ENCODE assay signal across 13 cellular contexts in the genomic region with DNA sequence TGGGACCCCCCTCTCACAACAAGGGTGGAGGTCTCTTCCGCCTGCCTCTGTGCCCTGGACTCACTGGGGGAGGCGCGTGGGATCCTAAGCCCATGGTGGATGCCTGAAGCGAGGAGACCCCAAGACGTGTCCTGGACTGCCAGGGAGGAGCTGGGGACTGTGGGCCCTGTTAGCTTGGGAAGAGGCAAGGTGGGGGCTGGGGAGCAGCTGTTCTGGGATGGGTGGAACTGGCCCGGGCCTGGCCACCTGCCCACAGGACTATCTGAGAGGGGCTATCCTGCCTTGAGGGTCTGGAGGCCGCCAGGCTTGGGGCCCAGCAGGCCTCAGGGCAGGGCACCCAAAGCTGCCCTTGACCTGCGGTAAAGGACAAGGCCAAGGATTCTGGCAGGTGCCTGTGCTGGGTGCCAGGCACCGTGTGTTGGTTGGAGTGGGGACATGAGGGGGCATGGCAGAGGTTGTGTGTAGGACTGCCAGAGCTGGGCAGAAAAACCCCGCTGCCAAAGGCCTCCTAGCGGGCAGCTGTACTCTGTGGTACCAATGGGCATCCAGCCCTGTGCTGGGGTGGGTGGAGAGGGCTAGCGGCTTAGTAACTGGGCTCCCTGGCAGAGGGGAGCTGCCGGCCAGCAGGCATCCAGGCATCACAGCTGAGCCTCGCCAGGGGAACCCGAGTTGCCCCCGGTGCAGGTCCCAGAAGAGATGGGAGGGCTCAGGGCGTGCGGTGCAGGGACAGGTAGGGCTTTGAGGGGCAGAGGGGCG. TPM values are rescaled to one million over a fixed set of nuclear protein-coding genes. Genes with fewer than 3 reads are reported as not detected.
DNase-seq lines count a peak whose midpoint lies in the region; ATAC-seq and TF ChIP-seq lines count a peak whose summit lies in the region.
"Had no signal": no experiment of that assay in that cellular context is flagged by ENCODE, and none has a peak within 500 bp of the region (broad histone marks: within the 10 kb centered on the region; RNA-seq: fewer than 3 reads in every experiment).

No MANE protein-coding gene starts in this region.

- H3K4me3 Mint-ChIP-seq in activated B cell treated with CpG ODN at 0.5 μM for 24 hours = peak overlapping the region; percentile 99
- H3K4me3 Mint-ChIP-seq in immature natural killer cell = peak overlapping the region; percentile 94 to 100 (median 98)
- H3K4me3 Mint-ChIP-seq: nephron progenitor cell, type B pancreatic cell had no signal

- H3K27me3 ChIP-seq in stomach = no peaks in the 10 kb centered on the region
- H3K27me3 ChIP-seq: heart left ventricle had no signal

- TF ChIP-seq POLR2A in stomach (IDR thresholded peaks at IDR 0.05) = no peak

- H3K27ac Mint-ChIP-seq in activated B cell treated with CpG ODN at 0.5 μM for 24 hours (peak overlapping the region; percentile 98), immature natural killer cell (peak overlapping the region; percentile 92 to 100 (median 96))
- H3K27ac Mint-ChIP-seq: nephron progenitor cell, type B pancreatic cell had no signal

- H3K9me3 ChIP-seq in stomach = no peaks in the 10 kb centered on the region
- H3K9me3 ChIP-seq: heart left ventricle, SK-N-SH had no signal

- H3K27me3 Mint-ChIP-seq in activated B cell treated with CpG ODN at 0.5 μM for 24 hours (no peaks in the 10 kb centered on the region), immature natural killer cell (ENCODE audit: low read depth in 3 of 3) (peaks cover 20 to 31% (median 23%) of the 10 kb centered on the region in 3 donors)
- H3K27me3 Mint-ChIP-seq: type B pancreatic cell had no signal

- peak overlapping the region; percentile 25 to 45 (median 39) for H3K4me3 ChIP-seq in stomach

- intact Hi-C loops in activated B cell treated with CpG ODN at 0.5 μM for 24 hours (cut with micrococcal nuclease) (loop anchor here (1.0 to 10.0 kb wide), 9 partner anchors 14 to 1239 kb away; partner anchors contain the start of genes DUSP8, IRF7, TNNT3 and TSSC4), stomach (cut with DNase I; ENCODE audit: low total_unique reads) (no loop called here)

- TF ChIP-seq CTCF in activated B cell treated with CpG ODN at 0.5 μM for 24 hours (IDR thresholded peaks at IDR 0.05) (no peak), stomach (IDR thresholded peaks at IDR 0.05) (no peak)

- peaks cover 21% of the 10 kb centered on the region for H3K36me3 Mint-ChIP-seq in activated B cell treated with CpG ODN at 0.5 μM for 24 hours (ENCODE audit: low read depth)
- no peaks in the 10 kb centered on the region for H3K36me3 Mint-ChIP-seq in immature natural killer cell
- H3K36me3 Mint-ChIP-seq: type B pancreatic cell had no signal

- H3K36me3 ChIP-seq in stomach = no peaks in the 10 kb centered on the region
- H3K36me3 ChIP-seq: heart left ventricle had no signal

- no peaks in the 10 kb centered on the region for H3K9me3 Mint-ChIP-seq in activated B cell treated with CpG ODN at 0.5 μM for 24 hours
- H3K9me3 Mint-ChIP-seq in immature natural killer cell = no peaks in the 10 kb centered on the region
- H3K9me3 Mint-ChIP-seq: type B pancreatic cell had no signal

- H3K4me1 Mint-ChIP-seq in activated B cell treated with CpG ODN at 0.5 μM for 24 hours (peaks cover 84% of the 10 kb centered on the region), immature natural killer cell (peaks cover 51 to 68% of the 10 kb centered on the region in 2 donors)

- H3K4me1 ChIP-seq in stomach = peaks cover 0 to 66% (median 9%) of the 10 kb centered on the region in 4 donors

- CTCF ChIA-PET in activated B cell treated with CpG ODN at 0.5 μM for 24 hours (lab: Charles Lee) = interaction anchor here (1.0 to 2.6 kb wide), 3 partner anchors 23 to 68 kb away, joined by 3 to 12 read pairs (median 4); no protein-coding TSS in a partner anchor

- TF ChIP-seq EP300 in stomach (IDR thresholded peaks at IDR 0.05) = no peak

- peak; percentile 43 for DNase-seq in activated T-cell treated with anti-CD3 and anti-CD28 coated beads, Interleukin-2, amount 50 U/mL, for 1 hour
- DNase-seq in activated T-cell treated with anti-CD3 and anti-CD28 coated beads for 4 hours = no peak
- no peak for DNase-seq in activated B cell treated with CpG ODN at 0.5 μM for 24 hours
- peak; percentile 32 to 41 (median 39) for DNase-seq in immature natural killer cell
- no peak for DNase-seq in stomach
- no peak for DNase-seq in inferior parietal cortex (ENCODE audit: extremely low spot score)
- no peak for DNase-seq in globus pallidus (ENCODE audit: low spot score)
- DNase-seq: heart left ventricle, nephron progenitor cell, SK-N-SH had no signal

- 74 to 79% (median 78%) methylated on average over 18 to 19 of the region's 19 CpGs for WGBS in stomach, 5 donors

- POLR2A ChIA-PET in activated B cell treated with CpG ODN at 0.5 μM for 24 hours (lab: Charles Lee) = interaction anchor here (0.9 to 6.6 kb wide), 9 partner anchors 14 to 532 kb away, joined by 3 to 55 read pairs (median 5); partner anchors contain the start of genes C11orf21, TNNI2 and TSPAN32

- peak overlapping the region in 4 of 5 donors; percentile 27 to 80 (median 60) for H3K27ac ChIP-seq in stomach

- ATAC-seq in activated B cell treated with CpG ODN at 0.5 μM for 24 hours (ENCODE audit: low read depth) (no peak), HG03342 (IDR thresholded peaks at IDR 0.05; ENCODE audit: unreplicated experiment) (no peak)

RNA-seq across cellular contexts. Expression of gene LSP1, which starts 0.7 kb away (rescaled TPM):
- total RNA-seq in activated B cell treated with CpG ODN at 0.5 μM for 24 hours (301 and 303 TPM in 2 replicates), stomach (10 to 100 TPM in 4 of 5 donors, 1 to 10 TPM in 1; 9.8 to 78.8 (median 46.8) TPM)
- polyA plus RNA-seq in immature natural killer cell (100 to 1,000 TPM; 437 to 767 (median 593) TPM), stomach (100 to 1,000 TPM in 2 of 3 donors, 10 to 100 TPM in 1; 29.0 to 239 (median 155) TPM)
- total RNA-seq: A673 had no signal

RNA-seq across cellular contexts. Expression of gene TNNI2, which starts 14.8 kb away (rescaled TPM):
- total RNA-seq in activated B cell treated with CpG ODN at 0.5 μM for 24 hours (1.0 and 1.5 TPM in 2 replicates), stomach (1 to 10 TPM in 1 of 5 donors, not detected in 4; 7.2 TPM)
- polyA plus RNA-seq in immature natural killer cell (1 to 10 TPM in 1 of 3 donors, under 1 TPM in 1, not detected in 1; 0.54 to 2.0 TPM), stomach (10 to 100 TPM in 2 of 3 donors, under 1 TPM in 1; 0.93 to 23.4 (median 17.0) TPM)
- total RNA-seq: A673 had no signal
- polyA plus RNA-seq: SK-N-SH had no signal

RNA-seq across cellular contexts. Expression of gene SYT8, which starts 18.8 kb away (rescaled TPM):
- total RNA-seq in activated B cell treated with CpG ODN at 0.5 μM for 24 hours (not detected in 2 replicates), stomach (10 to 100 TPM in 1 of 5 donors, 1 to 10 TPM in 1, under 1 TPM in 3; 0.72 to 13.4 (median 0.92) TPM)
- polyA plus RNA-seq in immature natural killer cell (not detected), stomach (10 to 100 TPM in 1 of 3 donors, 1 to 10 TPM in 2; 1.7 to 77.3 (median 3.7) TPM)
- total RNA-seq: A673, heart left ventricle had no signal
- polyA plus RNA-seq: SK-N-SH had no signal

RNA-seq across cellular contexts. Expression of gene PRR33, which starts 38.1 kb away (rescaled TPM):
- 0.16 TPM in 1 of 2 replicates, not detected in the other for total RNA-seq in activated B cell treated with CpG ODN at 0.5 μM for 24 hours
- polyA plus RNA-seq in immature natural killer cell = under 1 TPM in 1 of 3 donors, not detected in 2; 0.35 TPM
- not detected for total RNA-seq in stomach
- under 1 TPM in 1 of 3 donors, not detected in 2; 0.03 TPM for polyA plus RNA-seq in stomach
- total RNA-seq: A673 had no signal
- polyA plus RNA-seq: SK-N-SH had no signal

Comparison
In these comparisons a context has a peak if more than half of its experiments do, and no peak if none do; other contexts are left out.
1. DNase-seq: peak in activated T-cell treated with anti-CD3 and anti-CD28 coated beads, Interleukin-2, amount 50 U/mL, for 1 hour (single experiment) and immature natural killer cell (3 of 3); none in activated T-cell treated with anti-CD3 and anti-CD28 coated beads for 4 hours (single experiment), activated B cell treated with CpG ODN at 0.5 μM for 24 hours (single experiment), stomach (single experiment), inferior parietal cortex (single experiment) and globus pallidus (single experiment).